In genomic region chr12:123384318-123384993, GRCh38 we compare ENCODE assay signal across 8 cellular contexts. TPM values are rescaled to one million over a fixed set of nuclear protein-coding genes. Genes with fewer than 3 reads are reported as not detected.
DNase-seq lines count a peak whose midpoint lies in the region; ATAC-seq lines count a peak whose summit lies in the region.

No MANE protein-coding gene starts in this region.

- peaks cover 40% of the 10 kb centered on the region for H3K27me3 ChIP-seq in ectodermal cell (ENCODE audit: control insufficient read depth, insufficient read depth, low read length, poor library complexity, severe bottlenecking)
- no peaks in the 10 kb centered on the region for H3K27me3 ChIP-seq in naive thymus-derived CD4-positive, alpha-beta T cell (ENCODE audit: control insufficient read depth in 2 of 2, insufficient read depth in 2 of 2, low read length in 2 of 2)

- intact Hi-C loops in naive thymus-derived CD4-positive, alpha-beta T cell (cut with micrococcal nuclease), result loop anchor here (1.0 to 5.0 kb wide), 4 partner anchors 19 to 218 kb away; partner anchors contain the start of genes TMED2 (in 2 of the 2), DDX55 (in 1 of the 2) and RILPL2 (in 1 of the 2)

- H3K36me3 Mint-ChIP-seq in naive thymus-derived CD4-positive, alpha-beta T cell, result no peaks in the 10 kb centered on the region

- no peak for ATAC-seq in naive thymus-derived CD4-positive, alpha-beta T cell
- ATAC-seq in HG02970 (IDR thresholded peaks at IDR 0.05; ENCODE audit: low FRiP score, unreplicated experiment) (no peak), GM18861 (IDR thresholded peaks at IDR 0.05; ENCODE audit: unreplicated experiment) (no peak)

- CTCF ChIA-PET in naive thymus-derived CD4-positive, alpha-beta T cell (lab: Charles Lee), result interaction anchor here (1.4 kb wide), 1 partner anchor 19 kb away, joined by 3 read pairs; the partner anchor contains the start of gene SBNO1

- 2% methylated on average over 41 of the region's 41 CpGs for WGBS in ectodermal cell, 2 experiments

- peak overlapping the region; percentile 78 for H3K9ac ChIP-seq in SK-N-MC (ENCODE audit: insufficient read length)

- H3K27ac ChIP-seq in SK-N-MC (no peak overlapping the region), ectodermal cell (ENCODE audit: insufficient read depth, low read depth, low read length, poor library complexity, severe bottlenecking) (no peak overlapping the region)
- peak overlapping the region; percentile 67 for H3K27ac ChIP-seq in naive thymus-derived CD4-positive, alpha-beta T cell (ENCODE audit: low read depth, low read length)

- peak overlapping the region in 7 of 9 donors; percentile 56 to 87 (median 74) for H3K27ac Mint-ChIP-seq in naive thymus-derived CD4-positive, alpha-beta T cell

- POLR2A ChIA-PET in naive thymus-derived CD4-positive, alpha-beta T cell (lab: Charles Lee), result interaction anchor here (0.8 to 2.1 kb wide), 6 partner anchors 9 to 199 kb away, joined by 3 to 20 read pairs (median 8); partner anchors contain the start of genes MPHOSPH9, MTRFR, SBNO1 and SNRNP35

- H3K4me1 ChIP-seq in ectodermal cell (ENCODE audit: control insufficient read depth, insufficient read depth, low read length), result no peaks in the 10 kb centered on the region
- H3K4me1 ChIP-seq in naive thymus-derived CD4-positive, alpha-beta T cell (ENCODE audit: control insufficient read depth in 2 of 2, insufficient read depth in 2 of 2, low read length in 2 of 2), result peaks cover 9 to 11% of the 10 kb centered on the region in 2 donors

- H3K4me3 ChIP-seq in SK-N-MC (peak overlapping the region; percentile 95), ectodermal cell (ENCODE audit: insufficient read depth, low read depth, low read length) (peak overlapping the region; percentile 85)
- peak overlapping the region; percentile 77 for H3K4me3 ChIP-seq in naive thymus-derived CD4-positive, alpha-beta T cell (ENCODE audit: low read length)

- peaks cover 0 to 29% (median 23%) of the 10 kb centered on the region in 7 donors for H3K4me1 Mint-ChIP-seq in naive thymus-derived CD4-positive, alpha-beta T cell

- peak overlapping the region; percentile 87 to 96 (median 90) for H3K4me3 Mint-ChIP-seq in naive thymus-derived CD4-positive, alpha-beta T cell

- H3K36me3 ChIP-seq in SK-N-MC (ENCODE audit: insufficient read depth, low read length) (no peaks in the 10 kb centered on the region), ectodermal cell (ENCODE audit: control insufficient read depth, insufficient read depth, low read length) (no peaks in the 10 kb centered on the region)
- H3K36me3 ChIP-seq in naive thymus-derived CD4-positive, alpha-beta T cell (ENCODE audit: control insufficient read depth in 2 of 3, insufficient read depth in 3 of 3, low read length in 3 of 3), result no peaks in the 10 kb centered on the region

- H3K27me3 Mint-ChIP-seq in naive thymus-derived CD4-positive, alpha-beta T cell, result no peaks in the 10 kb centered on the region

- H3K9me3 ChIP-seq in SK-N-MC (ENCODE audit: low read depth, low read length), result no peaks in the 10 kb centered on the region
- H3K9me3 ChIP-seq in ectodermal cell (ENCODE audit: control insufficient read depth, low read length), result no peaks in the 10 kb centered on the region
- H3K9me3 ChIP-seq in naive thymus-derived CD4-positive, alpha-beta T cell (ENCODE audit: control insufficient read depth in 2 of 3, low read length in 3 of 3), result no peaks in the 10 kb centered on the region

- H3K9me3 Mint-ChIP-seq in naive thymus-derived CD4-positive, alpha-beta T cell, result no peaks in the 10 kb centered on the region

- DNase-seq in stimulated activated CD4-positive, alpha-beta T cell treated with anti-CD3 and anti-CD28 coated beads, Interleukin-1b, Interleukin-23, amount 100 ng/mL, for 48 hours, result peak; percentile 14
- DNase-seq in stimulated activated CD4-positive, alpha-beta T cell treated with anti-CD3 and anti-CD28 coated beads, Interleukin-4, amount 100 ng/mL, for 4 hours, result no peak
- DNase-seq in SK-N-MC (ENCODE audit: low read depth, low spot score) (no peak), SIG-M5 (lab: John Stamatoyannopoulos, UW) (no peak)
- peak in 2 of 9 donors; percentile 9 to 55 for DNase-seq in naive thymus-derived CD4-positive, alpha-beta T cell

RNA-seq across cellular contexts. Expression of gene KMT5A, which starts 0.5 kb away (rescaled TPM):
- polyA plus RNA-seq in ectodermal cell (2013, experiment 1 of 4), result 31.8 TPM
- 25.7 TPM for polyA plus RNA-seq in ectodermal cell (2013, experiment 2 of 4)
- 24.7 TPM for polyA plus RNA-seq in ectodermal cell (2013, experiment 3 of 4)
- 29.7 TPM for polyA plus RNA-seq in ectodermal cell (2013, experiment 4 of 4)
- total RNA-seq in naive thymus-derived CD4-positive, alpha-beta T cell, result 10 to 100 TPM; 24.4 to 57.4 (median 28.3) TPM
- 1 to 10 TPM; 1.4 to 3.1 TPM for polyA plus RNA-seq in naive thymus-derived CD4-positive, alpha-beta T cell

RNA-seq across cellular contexts. Expression of gene SBNO1, which starts 19.8 kb away (rescaled TPM):
- 33.8 TPM for polyA plus RNA-seq in ectodermal cell (2013, experiment 1 of 4)
- polyA plus RNA-seq in ectodermal cell (2013, experiment 2 of 4), result 39.9 TPM
- 24.1 TPM for polyA plus RNA-seq in ectodermal cell (2013, experiment 3 of 4)
- polyA plus RNA-seq in ectodermal cell (2013, experiment 4 of 4), result 27.3 TPM
- total RNA-seq in naive thymus-derived CD4-positive, alpha-beta T cell, result 10 to 100 TPM; 30.1 to 49.9 (median 43.7) TPM
- 10 to 100 TPM; 31.6 to 34.0 TPM for polyA plus RNA-seq in naive thymus-derived CD4-positive, alpha-beta T cell

RNA-seq across cellular contexts. Expression of gene RILPL2, which starts 52.0 kb away (rescaled TPM):
- polyA plus RNA-seq in ectodermal cell (2013, experiment 1 of 4), result 2.0 TPM
- 2.3 TPM for polyA plus RNA-seq in ectodermal cell (2013, experiment 2 of 4)
- 1.5 TPM for polyA plus RNA-seq in ectodermal cell (2013, experiment 3 of 4)
- polyA plus RNA-seq in ectodermal cell (2013, experiment 4 of 4), result 1.6 TPM
- 10 to 100 TPM in 1 of 5 experiments, 1 to 10 TPM in 4; 4.3 to 12.8 (median 5.6) TPM for total RNA-seq in naive thymus-derived CD4-positive, alpha-beta T cell
- 1 to 10 TPM; 5.5 to 5.6 TPM for polyA plus RNA-seq in naive thymus-derived CD4-positive, alpha-beta T cell
